In the genomic region with DNA sequence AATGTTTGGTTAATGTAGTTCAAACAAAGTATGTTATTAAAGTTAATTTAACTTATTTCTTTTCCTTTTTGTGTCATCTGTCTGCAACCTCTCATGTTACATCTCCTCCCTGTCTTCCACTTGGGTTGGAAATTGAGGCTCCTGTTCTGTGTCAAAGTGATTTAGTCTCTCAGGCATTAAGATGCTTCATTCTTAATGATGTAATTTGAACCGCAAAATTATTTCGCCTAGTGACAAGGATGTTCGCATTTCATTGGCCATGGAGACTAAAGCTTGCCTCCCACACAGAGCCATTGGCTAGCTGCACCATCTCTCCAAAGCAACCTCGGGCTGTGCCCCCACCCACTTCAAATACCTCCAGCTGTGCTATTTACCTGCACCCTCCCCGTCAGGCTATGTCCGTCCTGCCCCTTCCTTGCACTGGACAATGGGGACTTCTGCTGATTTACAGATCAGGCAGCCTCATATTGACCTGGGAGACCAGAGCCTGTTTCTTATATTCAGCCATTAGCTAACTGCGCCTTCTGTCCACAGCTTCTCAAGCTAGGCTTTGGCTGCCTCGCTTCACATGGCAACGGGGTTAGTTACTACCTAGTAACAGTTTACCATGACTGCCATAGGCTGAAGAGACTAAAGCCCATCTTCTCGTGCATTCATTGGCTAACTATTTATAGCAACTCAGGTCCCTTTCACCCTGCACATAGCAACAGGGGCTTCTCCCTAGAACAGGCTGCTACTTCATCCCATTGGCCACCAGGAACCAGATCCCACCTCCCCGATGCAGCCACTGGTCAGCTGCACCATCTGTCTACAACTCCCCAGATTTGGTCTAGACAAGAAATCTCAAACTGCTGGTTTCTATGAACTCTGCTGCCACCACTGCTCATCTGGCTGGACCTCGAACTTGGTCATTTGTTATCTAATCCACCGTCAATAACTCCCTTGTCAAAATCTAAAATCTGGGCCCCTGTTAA, we compare ENCODE assay signal across 9 cellular contexts. TPM values are rescaled to one million over a fixed set of nuclear protein-coding genes. Genes with fewer than 3 reads are reported as not detected.
DNase-seq lines count a peak whose midpoint lies in the region; ATAC-seq, FAIRE-seq and TF ChIP-seq lines count a peak whose summit lies in the region.
"Had no signal": no experiment of that assay in that cellular context is flagged by ENCODE, and none has a peak within 500 bp of the region (broad histone marks: within the 10 kb centered on the region; RNA-seq: fewer than 3 reads in every experiment).

No MANE protein-coding gene starts in this region.

- no peak overlapping the region for H2AFZ ChIP-seq in neuron (ENCODE audit: low read depth, low read length)

- H3K36me3 ChIP-seq in neuron (ENCODE audit: insufficient read depth, low read length): no peaks in the 10 kb centered on the region

- DNase-seq in D721Med (ENCODE audit: insufficient read length, low spot score) (peak; percentile 53), NCI-H510A (lab: John Stamatoyannopoulos, UW) (peak; percentile 81), amniotic epithelial cell (ENCODE audit: low read depth) (peak; percentile 99), Right ventricle myocardium inferior (ENCODE audit: missing footprints) (peak; percentile 74), cortex of kidney (lab: John Stamatoyannopoulos, UW) (no peak)
- DNase-seq: activated naive CD8-positive, alpha-beta T cell treated with anti-CD3 and anti-CD28 coated beads, Interleukin-2, amount 10 ng/mL, durations not matched to agents 7 days and 5 days had no signal

- ATAC-seq in GM19324 (IDR thresholded peaks at IDR 0.05; ENCODE audit: low FRiP score, unreplicated experiment): peak; percentile 83
- peak; percentile 96 for ATAC-seq in HG03196 (IDR thresholded peaks at IDR 0.05; ENCODE audit: unreplicated experiment)
- ATAC-seq in Right ventricle myocardium inferior: peak; percentile 96

- peak overlapping the region; percentile 39 for H3K4me3 ChIP-seq in neuron (ENCODE audit: low read length)

- H3K4me1 ChIP-seq in neuron (ENCODE audit: insufficient read depth, low read length): no peaks in the 10 kb centered on the region

- TF ChIP-seq CTCF in D721Med (IDR thresholded peaks at IDR 0.05; ENCODE audit: insufficient read depth, missing control alignments): no peak

- intact Hi-C loops in Right ventricle myocardium inferior (cut with DNase I): loop anchor here (5.0 kb wide), 1 partner anchor 130 kb away; the partner anchor contains the start of gene USP11

- FAIRE-seq in D721Med (lab: Jason Lieb, UNC): peak; percentile 100

- H3K9me3 ChIP-seq in neuron (ENCODE audit: low read length): no peaks in the 10 kb centered on the region

- no peaks in the 10 kb centered on the region for H3K27me3 ChIP-seq in neuron (ENCODE audit: insufficient read depth, low read length)

RNA-seq across cellular contexts. Expression of gene ZNF157, which starts 8.6 kb away (rescaled TPM):
- not detected for total RNA-seq in Right ventricle myocardium inferior
